Comparison of ENCODE assay signal across 8 cellular contexts in the genomic region with DNA sequence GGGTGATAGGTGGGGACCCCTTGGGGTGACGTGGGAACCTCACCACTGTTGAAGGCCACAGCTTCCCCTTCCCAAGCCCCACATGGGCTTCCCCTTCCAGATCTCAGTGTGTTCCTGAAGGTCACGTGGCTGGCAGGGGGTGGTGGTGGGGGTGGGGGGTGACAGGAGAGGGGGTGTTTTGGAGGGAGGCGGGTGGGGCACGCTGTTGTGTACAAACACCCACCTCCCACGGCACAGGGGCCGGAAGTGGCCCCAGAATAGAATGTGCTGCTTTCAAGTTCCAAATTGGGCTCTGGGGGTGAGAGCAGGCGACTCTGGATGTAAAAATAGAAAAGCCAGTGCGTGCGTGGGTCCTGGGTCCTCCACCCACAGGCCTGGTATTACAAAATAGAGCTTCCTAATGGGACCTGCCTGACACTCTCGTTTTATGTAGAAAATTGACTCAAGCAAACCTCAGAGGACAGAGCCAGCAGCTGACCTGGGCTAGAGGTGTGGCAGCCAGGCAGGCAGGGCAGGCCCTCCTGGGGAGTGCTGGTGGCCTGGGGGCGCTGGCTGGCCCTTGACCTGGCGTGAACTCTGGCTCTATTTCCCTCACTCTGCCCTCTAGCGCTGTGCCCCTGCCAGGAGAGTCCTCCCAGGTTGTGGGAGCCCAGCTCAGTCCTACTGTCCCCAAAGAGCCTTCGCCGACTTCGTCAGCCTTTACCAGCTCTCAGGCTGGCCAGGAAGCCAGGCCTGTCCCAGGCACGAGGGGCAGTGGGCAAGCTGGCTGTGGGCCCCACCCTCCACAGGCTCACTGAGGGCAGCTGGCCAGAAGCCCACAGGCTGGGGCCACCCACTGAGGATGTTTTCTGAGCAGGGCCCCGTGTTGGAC. TPM values are rescaled to one million over a fixed set of nuclear protein-coding genes. Genes with fewer than 3 reads are reported as not detected.
A peak's percentile ranks its signal among the peaks of the same experiment; 100 is the strongest.
DNase-seq lines count a peak whose midpoint lies in the region; ATAC-seq and TF ChIP-seq lines count a peak whose summit lies in the region.

No MANE protein-coding gene starts in this region.

- ATAC-seq in GM21515 (IDR thresholded peaks at IDR 0.05; ENCODE audit: unreplicated experiment): peak; percentile 58

- peak; percentile 83 for DNase-seq in GM06990 (ENCODE audit: extremely low read depth, insufficient read length)
- peak; percentile 73 for DNase-seq in activated naive CD4-positive, alpha-beta T cell treated with anti-CD3 and anti-CD28 coated beads for 36 hours
- DNase-seq in mesenteric fat pad (ENCODE audit: low spot score): peak; percentile 78
- DNase-seq in NCI-H774 (lab: John Stamatoyannopoulos, UW): no peak
- DNase-seq in NCI-H187 (lab: John Stamatoyannopoulos, UW): no peak
- no peak for DNase-seq in Ammon's horn (ENCODE audit: low spot score)

- H3K9me3 Mint-ChIP-seq in IgD-negative memory B cell: peaks cover 0 to 10% (median 3%) of the 10 kb centered on the region in 3 donors
- H3K9me3 Mint-ChIP-seq in activated naive CD4-positive, alpha-beta T cell treated with anti-CD3 and anti-CD28 coated beads for 36 hours: peaks cover 13% of the 10 kb centered on the region

- no peaks in the 10 kb centered on the region for H3K27me3 Mint-ChIP-seq in IgD-negative memory B cell
- no peaks in the 10 kb centered on the region for H3K27me3 Mint-ChIP-seq in activated naive CD4-positive, alpha-beta T cell treated with anti-CD3 and anti-CD28 coated beads for 36 hours (ENCODE audit: low read depth)

- no peaks in the 10 kb centered on the region for H3K36me3 ChIP-seq in GM06990 (ENCODE audit: control insufficient read depth, insufficient read depth, low read length)

- no peaks in the 10 kb centered on the region for H3K27me3 ChIP-seq in GM06990 (replicated peaks; ENCODE audit: control insufficient read depth, insufficient read depth, low read length)

- H3K27ac Mint-ChIP-seq in IgD-negative memory B cell: peak overlapping the region; percentile 57 to 98 (median 97)
- peak overlapping the region; percentile 96 for H3K27ac Mint-ChIP-seq in activated naive CD4-positive, alpha-beta T cell treated with anti-CD3 and anti-CD28 coated beads for 36 hours

- peak overlapping the region in 3 of 4 donors; percentile 85 to 89 (median 86) for H3K4me3 Mint-ChIP-seq in IgD-negative memory B cell
- no peak overlapping the region for H3K4me3 Mint-ChIP-seq in activated naive CD4-positive, alpha-beta T cell treated with anti-CD3 and anti-CD28 coated beads for 36 hours

- H3K36me3 Mint-ChIP-seq in IgD-negative memory B cell: no peaks in the 10 kb centered on the region
- no peaks in the 10 kb centered on the region for H3K36me3 Mint-ChIP-seq in activated naive CD4-positive, alpha-beta T cell treated with anti-CD3 and anti-CD28 coated beads for 36 hours (ENCODE audit: low read depth)

- peaks cover 24 to 46% (median 26%) of the 10 kb centered on the region in 3 donors for H3K4me1 Mint-ChIP-seq in IgD-negative memory B cell
- H3K4me1 Mint-ChIP-seq in activated naive CD4-positive, alpha-beta T cell treated with anti-CD3 and anti-CD28 coated beads for 36 hours (ENCODE audit: low read depth): peaks cover 52% of the 10 kb centered on the region

- H3K4me3 ChIP-seq in GM06990 (replicated peaks; ENCODE audit: low read depth, low read length): no peak overlapping the region

- intact Hi-C loops in activated naive CD4-positive, alpha-beta T cell treated with anti-CD3 and anti-CD28 coated beads for 36 hours (cut with micrococcal nuclease): loop anchor here (2.0 kb wide), 2 partner anchors 25 to 51 kb away; no protein-coding TSS in a partner anchor

- TF ChIP-seq CTCF in GM06990 (IDR thresholded peaks at IDR 0.05; ENCODE audit: insufficient read depth, low read length, poor library complexity, severe bottlenecking): peak; percentile 32

- CTCF ChIA-PET in activated naive CD4-positive, alpha-beta T cell treated with anti-CD3 and anti-CD28 coated beads for 36 hours (lab: Charles Lee): interaction anchor here (0.9 kb wide), 1 partner anchor 11 kb away, joined by 3 read pairs; no protein-coding TSS in a partner anchor

RNA-seq across cellular contexts. Expression of gene SH3BP2, which starts 5.4 kb away (rescaled TPM):
- 22.7 TPM for polyA plus RNA-seq in IgD-negative memory B cell
- total RNA-seq in activated naive CD4-positive, alpha-beta T cell treated with anti-CD3 and anti-CD28 coated beads for 36 hours: 10 to 100 TPM; 45.7 to 47.4 TPM
- 63.9 TPM for total RNA-seq in mesenteric fat pad

RNA-seq across cellular contexts. Expression of gene TNIP2, which starts 31.3 kb away (rescaled TPM):
- polyA plus RNA-seq in IgD-negative memory B cell: 54.5 TPM
- total RNA-seq in activated naive CD4-positive, alpha-beta T cell treated with anti-CD3 and anti-CD28 coated beads for 36 hours: 10 to 100 TPM; 54.2 to 55.0 TPM
- total RNA-seq in mesenteric fat pad: 49.5 TPM

RNA-seq across cellular contexts. Expression of gene ADD1, which starts 56.2 kb away (rescaled TPM):
- 300 TPM for polyA plus RNA-seq in IgD-negative memory B cell
- 100 to 1,000 TPM; 165 TPM for total RNA-seq in activated naive CD4-positive, alpha-beta T cell treated with anti-CD3 and anti-CD28 coated beads for 36 hours
- total RNA-seq in mesenteric fat pad: 272 TPM

Comparison
In these comparisons a context has a peak if more than half of its experiments do, and no peak if none do; other contexts are left out.
1. DNase-seq: peak in GM06990 (single experiment), activated naive CD4-positive, alpha-beta T cell treated with anti-CD3 and anti-CD28 coated beads for 36 hours (single experiment) and mesenteric fat pad (single experiment); none in NCI-H774 (single experiment), NCI-H187 (0 of 2) and Ammon's horn (single experiment).